ENCODE assay signal across 1 cellular context in the genomic region with DNA sequence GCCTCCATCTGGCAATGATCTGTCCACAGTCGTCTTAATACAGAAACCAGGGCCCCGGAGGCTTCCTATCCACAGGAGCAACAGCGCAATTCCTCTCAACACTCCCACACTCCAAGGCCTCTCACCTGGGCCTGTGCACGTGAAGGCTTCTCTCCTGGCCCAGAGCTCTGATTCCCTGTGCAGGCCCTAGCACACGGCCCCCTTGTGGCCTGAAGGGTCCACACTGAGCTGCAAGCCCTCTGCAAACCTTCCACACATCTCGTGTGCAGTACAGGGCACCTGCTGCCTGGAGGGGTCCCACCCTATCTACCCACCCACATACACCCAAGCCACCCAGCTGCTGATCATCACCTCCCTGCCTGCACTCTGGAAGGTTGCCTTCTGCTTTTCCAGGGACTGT.
TF ChIP-seq lines count a peak whose summit lies in the region.

No MANE protein-coding gene starts in this region.

TF ChIP-seq in WTC11, 78 proteins besides CTCF, POLR2A, EP300 and RAD21 (continued from another document):
- TF ChIP-seq, protein P1, sequence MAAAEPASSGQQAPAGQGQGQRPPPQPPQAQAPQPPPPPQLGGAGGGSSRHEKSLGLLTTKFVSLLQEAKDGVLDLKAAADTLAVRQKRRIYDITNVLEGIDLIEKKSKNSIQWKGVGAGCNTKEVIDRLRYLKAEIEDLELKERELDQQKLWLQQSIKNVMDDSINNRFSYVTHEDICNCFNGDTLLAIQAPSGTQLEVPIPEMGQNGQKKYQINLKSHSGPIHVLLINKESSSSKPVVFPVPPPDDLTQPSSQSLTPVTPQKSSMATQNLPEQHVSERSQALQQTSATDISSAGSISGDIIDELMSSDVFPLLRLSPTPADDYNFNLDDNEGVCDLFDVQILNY (CRISPR knock-in tag; IDR thresholded peaks at IDR 0.05), result no peak
- TF ChIP-seq ZNF219 (CRISPR knock-in tag; IDR thresholded peaks at IDR 0.05; ENCODE audit: borderline replicate concordance) (no peak), NR3C1 (CRISPR knock-in tag; conservative IDR thresholded peaks at IDR 0.05; ENCODE audit: low read depth) (no peak), CREM (CRISPR knock-in tag; IDR thresholded peaks at IDR 0.05) (no peak)
- TF ChIP-seq, protein P2, sequence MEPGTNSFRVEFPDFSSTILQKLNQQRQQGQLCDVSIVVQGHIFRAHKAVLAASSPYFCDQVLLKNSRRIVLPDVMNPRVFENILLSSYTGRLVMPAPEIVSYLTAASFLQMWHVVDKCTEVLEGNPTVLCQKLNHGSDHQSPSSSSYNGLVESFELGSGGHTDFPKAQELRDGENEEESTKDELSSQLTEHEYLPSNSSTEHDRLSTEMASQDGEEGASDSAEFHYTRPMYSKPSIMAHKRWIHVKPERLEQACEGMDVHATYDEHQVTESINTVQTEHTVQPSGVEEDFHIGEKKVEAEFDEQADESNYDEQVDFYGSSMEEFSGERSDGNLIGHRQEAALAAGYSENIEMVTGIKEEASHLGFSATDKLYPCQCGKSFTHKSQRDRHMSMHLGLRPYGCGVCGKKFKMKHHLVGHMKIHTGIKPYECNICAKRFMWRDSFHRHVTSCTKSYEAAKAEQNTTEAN (CRISPR knock-in tag; IDR thresholded peaks at IDR 0.05), result no peak
TF ChIP-seq in WTC11: peak in this region for 0.
